ENCODE assay signal across 15 cellular contexts in genomic region chr3:130621824-130622223, GRCh38.
DNase-seq lines count a peak whose midpoint lies in the region; ATAC-seq and TF ChIP-seq lines count a peak whose summit lies in the region.
"Had no signal": no experiment of that assay in that cellular context is flagged by ENCODE, and none has a peak within 500 bp of the region (broad histone marks: within the 10 kb centered on the region; RNA-seq: fewer than 3 reads in every experiment).

No MANE protein-coding gene starts in this region.

- intact Hi-C loops in heart right ventricle (cut with DNase I) = no loop called here
- intact Hi-C loops in cardiac septum (cut with DNase I) = no loop called here
- intact Hi-C loops in left ventricle myocardium superior (cut with micrococcal nuclease) = no loop called here
- intact Hi-C loops in gastrocnemius medialis (cut with DNase I; ENCODE audit: low total_unique reads) = no loop called here
- intact Hi-C loops in spleen (cut with DNase I; ENCODE audit: low total_unique reads) = no loop called here

- H3K27me3 ChIP-seq in heart right ventricle (no peaks in the 10 kb centered on the region), gastrocnemius medialis (no peaks in the 10 kb centered on the region), spleen (replicated peaks in 1 of 7) (no peaks in the 10 kb centered on the region)

- ATAC-seq in heart right ventricle = peak in 5 of 8 donors; percentile 33 to 85 (median 42)
- ATAC-seq in left ventricle myocardium superior = peak; percentile 80
- ATAC-seq in gastrocnemius medialis = peak; percentile 24 to 45

- TF ChIP-seq CTCF in heart right ventricle (IDR thresholded peaks at IDR 0.05) = no peak
- no peak for TF ChIP-seq CTCF in gastrocnemius medialis (IDR thresholded peaks at IDR 0.05 in 4 of 5, conservative IDR thresholded peaks at IDR 0.05 in 1 of 5)
- TF ChIP-seq CTCF in spleen (IDR thresholded peaks at IDR 0.05 in 8 of 11, conservative IDR thresholded peaks at IDR 0.05 in 3 of 11) = no peak

- H3K4me1 ChIP-seq in heart right ventricle (no peaks in the 10 kb centered on the region), gastrocnemius medialis (no peaks in the 10 kb centered on the region), spleen (no peaks in the 10 kb centered on the region)

- H3K36me3 ChIP-seq in heart right ventricle (no peaks in the 10 kb centered on the region), gastrocnemius medialis (no peaks in the 10 kb centered on the region), spleen (no peaks in the 10 kb centered on the region)

- H3K9me3 ChIP-seq in heart right ventricle = no peaks in the 10 kb centered on the region
- no peaks in the 10 kb centered on the region for H3K9me3 ChIP-seq in gastrocnemius medialis
- no peaks in the 10 kb centered on the region for H3K9me3 ChIP-seq in spleen

- TF ChIP-seq POLR2A in gastrocnemius medialis (IDR thresholded peaks at IDR 0.05) (no peak), spleen (IDR thresholded peaks at IDR 0.05) (no peak)

- DNase-seq in heart right ventricle = no peak
- no peak for DNase-seq in cardiac septum (ENCODE audit: low spot score)
- DNase-seq in astrocyte of the hippocampus (ENCODE audit: low read depth, low spot score) = peak; percentile 4
- no peak for DNase-seq in left ventricle myocardium superior
- DNase-seq in gastrocnemius medialis = no peak
- no peak for DNase-seq in EL
- no peak for DNase-seq in iPS-NIHi7 (ENCODE audit: extremely low spot score)
- DNase-seq in spleen = no peak
- DNase-seq: C1 segment of cervical spinal cord; Calu3; CD4-positive, alpha-beta T cell; DMS 273 treated with DMSO at 0.1 percent for 48 hours; DMS79; HCEC 1CT; HFFc6 had no signal

- WGBS in heart right ventricle, 2 donors = 61 to 81% methylated on average over 3 of the region's 3 CpGs
- 65 to 78% (median 68%) methylated on average over 3 of the region's 3 CpGs for WGBS in spleen, 5 donors

- in situ Hi-C loops in gastrocnemius medialis (cut with MboI; ENCODE audit: low sequenced_read_pairs in 4 of 4) = no loop called here

- no peak overlapping the region for H3K27ac ChIP-seq in heart right ventricle
- H3K27ac ChIP-seq in gastrocnemius medialis = no peak overlapping the region
- no peak overlapping the region for H3K27ac ChIP-seq in spleen

- H3K4me3 ChIP-seq in heart right ventricle = no peak overlapping the region
- no peak overlapping the region for H3K4me3 ChIP-seq in gastrocnemius medialis
- no peak overlapping the region for H3K4me3 ChIP-seq in spleen
